31 cellular contexts compared by ENCODE assay signal in the genomic region with DNA sequence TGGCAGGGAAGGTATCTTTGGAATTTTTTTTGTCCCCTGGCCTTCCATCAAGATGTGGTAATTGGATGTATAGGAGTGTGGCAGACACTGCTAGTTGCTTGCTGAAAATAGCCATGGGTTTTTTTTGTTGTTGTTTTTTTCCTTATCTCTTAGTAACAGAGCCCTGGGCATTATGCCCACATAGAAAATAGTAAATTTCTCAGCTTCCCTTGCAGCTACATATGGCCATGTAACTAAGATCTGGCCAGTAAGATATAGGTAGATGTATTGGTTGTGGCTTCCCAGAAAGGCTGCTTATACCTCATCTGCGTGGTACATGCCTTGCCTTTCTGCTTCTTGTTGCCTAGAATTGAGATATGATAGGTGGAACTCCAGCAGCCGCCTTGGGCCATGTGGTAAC.
"Had no signal": no experiment of that assay in that cellular context is flagged by ENCODE, and none has a peak within 500 bp of the region (broad histone marks: within the 10 kb centered on the region; RNA-seq: fewer than 3 reads in every experiment).

No MANE protein-coding gene starts in this region.

- DNase-seq: activated B cell treated with CpG ODN at 0.5 μM for 24 hours; activated CD4-positive, alpha-beta memory T cell treated with anti-CD3 and anti-CD28 coated beads for 36 hours; activated CD4-positive, alpha-beta T cell treated with anti-CD3 and anti-CD28 coated beads for 4 hours; activated CD4-positive, alpha-beta T cell treated with anti-CD3 and anti-CD28 coated beads, Interleukin-2, amount 10 ng/mL, durations not matched to agents 24 days and 14 days; activated CD4-positive, alpha-beta T cell treated with anti-CD3 and anti-CD28 coated beads, Interleukin-2, amount 50 U/mL, for 1 hour; activated CD4-positive, alpha-beta T cell treated with anti-CD3 and anti-CD28 coated beads, Interleukin-2, amount 50 U/mL, for 4 hours; activated CD4-positive, CD25-positive, alpha-beta regulatory T cell treated with anti-CD3 and anti-CD28 coated beads, Interleukin-2, amount 50 U/mL, for 72 hours; activated CD8-positive, alpha-beta memory T cell treated with anti-CD3 and anti-CD28 coated beads, Interleukin-2, amount 50 U/mL, for 4 hours; activated CD8-positive, alpha-beta T cell treated with anti-CD3 and anti-CD28 coated beads for 36 hours; activated gamma-delta T cell treated with Interleukin-2 at 50 U/mL for 16 hours; activated naive CD4-positive, alpha-beta T cell; activated naive CD4-positive, alpha-beta T cell treated with anti-CD3 and anti-CD28 coated beads for 36 hours; activated naive CD4-positive, alpha-beta T cell treated with anti-CD3 and anti-CD28 coated beads, Interleukin-2, amount 50 U/mL, for 16 hours; activated naive CD8-positive, alpha-beta T cell treated with anti-CD3 and anti-CD28 coated beads for 36 hours; activated T-cell treated with anti-CD3 and anti-CD28 coated beads for 4 hours; activated T-cell treated with anti-CD3 and anti-CD28 coated beads, Interleukin-2, amount 50 U/mL, for 1 hour; activated T-cell treated with anti-CD3 and anti-CD28 coated beads, Interleukin-2, amount 50 U/mL, for 4 hours; activated T-cell treated with anti-CD3 and anti-CD28 coated beads, Interleukin-2, amount 50 U/mL, for 72 hours; adrenal gland; amniotic stem cell; aorta; body of pancreas; brain microvascular endothelial cell; central memory CD4-positive, alpha-beta T cell; T-helper 1 cell; T-helper 2 cell; T-helper 9 cell had no signal

- H3K27me3 ChIP-seq: adrenal gland, body of pancreas, brain microvascular endothelial cell, breast epithelium had no signal

- H3K9me3 ChIP-seq: adrenal gland, body of pancreas had no signal

- ATAC-seq: activated CD8-positive, alpha-beta T cell treated with anti-CD3 and anti-CD28 coated beads for 36 hours; activated naive CD4-positive, alpha-beta T cell treated with anti-CD3 and anti-CD28 coated beads, Interleukin-2, amount 50 U/mL, for 72 hours; activated T-cell treated with anti-CD3 and anti-CD28 coated beads, Interleukin-2, amount 50 U/mL, for 4 hours; activated T-cell treated with anti-CD3 and anti-CD28 coated beads, Interleukin-2, amount 50 U/mL, for 72 hours; activated T-helper 17 cell treated with anti-CD3 and anti-CD28 coated beads, Interleukin-2, amount 50 U/mL, for 72 hours; body of pancreas had no signal

- H3K27ac ChIP-seq: adrenal gland, body of pancreas, brain microvascular endothelial cell, breast epithelium, VCaP had no signal

- H3K4me3 ChIP-seq: adrenal gland, body of pancreas, breast epithelium had no signal

- H3K36me3 ChIP-seq: adrenal gland, brain microvascular endothelial cell, breast epithelium had no signal

- H3K4me1 ChIP-seq: adrenal gland, body of pancreas, breast epithelium had no signal
